In the genomic region with DNA sequence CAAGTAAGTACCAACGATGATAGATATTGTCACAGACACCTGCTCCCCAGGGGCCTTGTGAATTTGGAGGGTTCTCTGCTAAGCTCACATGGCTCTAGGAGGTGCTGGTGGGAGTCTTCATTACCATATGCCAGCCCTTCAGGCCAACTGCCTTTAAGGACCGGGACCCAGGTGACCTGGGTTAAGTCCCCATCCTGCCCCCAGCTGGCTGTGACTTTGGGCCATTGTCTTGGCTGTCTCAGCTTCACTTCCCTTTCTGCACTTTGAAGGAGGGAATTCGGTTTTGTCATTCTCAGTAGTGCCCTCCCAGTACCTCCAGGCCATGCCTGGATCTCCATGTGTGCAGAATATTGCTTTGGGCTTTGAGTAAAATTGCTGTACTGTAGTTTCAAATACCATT, we compare ENCODE assay signal across 12 cellular contexts.
A peak's percentile ranks its signal among the peaks of the same experiment; 100 is the strongest.
DNase-seq lines count a peak whose midpoint lies in the region; ATAC-seq and TF ChIP-seq lines count a peak whose summit lies in the region.
"Had no signal": no experiment of that assay in that cellular context is flagged by ENCODE, and none has a peak within 500 bp of the region (broad histone marks: within the 10 kb centered on the region; RNA-seq: fewer than 3 reads in every experiment).

No MANE protein-coding gene starts in this region.

- H3K27ac Mint-ChIP-seq in chondrocyte (ENCODE audit: unreplicated experiment): peak overlapping the region; percentile 7

- TF ChIP-seq CTCF in chondrocyte (IDR thresholded peaks at IDR 0.05): no peak

- no peak for DNase-seq in activated T-cell treated with anti-CD3 and anti-CD28 coated beads, Interleukin-2, amount 50 U/mL, for 4 hours
- DNase-seq in activated T-cell treated with anti-CD3 and anti-CD28 coated beads for 4 hours (no peak), NOMO-1 (lab: John Stamatoyannopoulos, UW; ENCODE audit: unreplicated experiment in 2 of 2) (peak; percentile 35 to 39), chondrocyte (ENCODE audit: low spot score) (no peak), NK-92 (lab: John Stamatoyannopoulos, UW; ENCODE audit: unreplicated experiment) (no peak), activated gamma-delta T cell treated with Interleukin-2 at 50 U/mL for 16 hours (no peak)
- DNase-seq: activated CD4-positive, alpha-beta T cell treated with anti-CD3 and anti-CD28 coated beads, Interleukin-2, amount 50 U/mL, for 1 hour; hypothalamus; NCI-H510A; SK-N-SH had no signal

- no peaks in the 10 kb centered on the region for H3K27me3 Mint-ChIP-seq in activated T-cell treated with anti-CD3 and anti-CD28 coated beads, Interleukin-2, amount 50 U/mL, for 4 hours (ENCODE audit: low read depth)
- no peaks in the 10 kb centered on the region for H3K27me3 Mint-ChIP-seq in chondrocyte (ENCODE audit: low read depth)

- H3K4me3 Mint-ChIP-seq in activated T-cell treated with anti-CD3 and anti-CD28 coated beads, Interleukin-2, amount 50 U/mL, for 4 hours: peak overlapping the region; percentile 46
- no peak overlapping the region for H3K4me3 Mint-ChIP-seq in chondrocyte (ENCODE audit: unreplicated experiment)

- peaks cover 56% of the 10 kb centered on the region for H3K36me3 Mint-ChIP-seq in activated T-cell treated with anti-CD3 and anti-CD28 coated beads, Interleukin-2, amount 50 U/mL, for 4 hours (ENCODE audit: insufficient read depth)
- H3K36me3 Mint-ChIP-seq in chondrocyte (ENCODE audit: low read depth): peaks cover 31% of the 10 kb centered on the region

- no peak overlapping the region for H3K4me3 ChIP-seq in skin epidermis

- ATAC-seq in activated T-cell treated with anti-CD3 and anti-CD28 coated beads, Interleukin-2, amount 50 U/mL, for 4 hours: no peak
- no peak for ATAC-seq in HG03520 (IDR thresholded peaks at IDR 0.05; ENCODE audit: unreplicated experiment)

- H3K4me1 Mint-ChIP-seq in activated T-cell treated with anti-CD3 and anti-CD28 coated beads, Interleukin-2, amount 50 U/mL, for 4 hours (ENCODE audit: low read depth): peaks cover 55% of the 10 kb centered on the region
- H3K4me1 Mint-ChIP-seq in chondrocyte (ENCODE audit: low read depth): peaks cover 37% of the 10 kb centered on the region

- no peaks in the 10 kb centered on the region for H3K9me3 Mint-ChIP-seq in activated T-cell treated with anti-CD3 and anti-CD28 coated beads, Interleukin-2, amount 50 U/mL, for 4 hours
- no peaks in the 10 kb centered on the region for H3K9me3 Mint-ChIP-seq in chondrocyte (ENCODE audit: low read depth)

- H3K27ac ChIP-seq in skin epidermis: peak overlapping the region in 11 of 21 experiments; percentile 3 to 66 (median 24)

Comparison
In these comparisons a context has a peak if more than half of its experiments do, and no peak if none do; other contexts are left out.
1. DNase-seq: peak in NOMO-1 (2 of 2); none in activated T-cell treated with anti-CD3 and anti-CD28 coated beads, Interleukin-2, amount 50 U/mL, for 4 hours (single experiment), activated T-cell treated with anti-CD3 and anti-CD28 coated beads for 4 hours (single experiment), chondrocyte (single experiment), NK-92 (single experiment) and activated gamma-delta T cell treated with Interleukin-2 at 50 U/mL for 16 hours (single experiment).